In the genomic region with DNA sequence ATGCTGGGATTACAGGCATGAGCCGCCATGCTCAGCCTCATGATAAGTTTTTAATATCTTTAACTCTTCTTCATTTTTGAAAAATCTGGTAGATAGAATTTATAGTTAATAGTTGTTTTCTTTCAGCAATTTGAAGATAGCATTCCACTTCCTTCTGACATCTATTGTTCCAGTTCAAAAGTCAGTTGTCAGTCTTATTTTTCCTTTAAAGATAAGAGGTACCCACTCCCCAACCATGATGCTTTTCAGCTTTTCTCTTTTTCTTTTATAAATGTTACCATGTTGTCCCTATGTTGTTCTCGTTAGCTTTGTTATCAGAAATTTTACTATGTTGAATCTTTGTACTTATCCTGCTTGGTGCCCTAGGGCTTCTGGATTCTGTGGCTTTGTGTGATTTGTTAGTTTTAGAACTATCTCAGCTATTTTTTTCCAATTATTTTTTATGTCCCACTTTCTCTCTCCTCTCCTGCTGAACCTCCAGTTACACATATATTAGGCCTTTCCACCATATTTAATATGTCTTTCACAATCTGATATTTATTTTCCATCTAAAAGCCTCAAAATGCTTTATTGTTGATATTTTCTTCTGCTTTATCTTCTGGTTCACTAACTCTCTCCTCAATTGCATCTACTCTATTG, we compare ENCODE assay signal across 18 cellular contexts.
A peak's percentile ranks its signal among the peaks of the same experiment; 100 is the strongest.
DNase-seq lines count a peak whose midpoint lies in the region; ATAC-seq, FAIRE-seq and TF ChIP-seq lines count a peak whose summit lies in the region.
"Had no signal": no experiment of that assay in that cellular context is flagged by ENCODE, and none has a peak within 500 bp of the region (broad histone marks: within the 10 kb centered on the region; RNA-seq: fewer than 3 reads in every experiment).

No MANE protein-coding gene starts in this region.

- H3K9ac ChIP-seq in IMR-90 (ENCODE audit: low read depth, low read length): no peak overlapping the region
- H3K9ac ChIP-seq: KMS-11 had no signal

- no peak overlapping the region for H2AK5ac ChIP-seq in IMR-90 (ENCODE audit: low read depth, low read length)

- DNase-seq in NCI-H748 (lab: John Stamatoyannopoulos, UW; ENCODE audit: unreplicated experiment): peak; percentile 28
- DNase-seq in NCI-H748 treated with DMSO at 0.1 percent for 48 hours (lab: John Stamatoyannopoulos, UW): no peak
- peak; percentile 38 for DNase-seq in IMR-90
- no peak for DNase-seq in WTC11 (ENCODE audit: low spot score)
- DNase-seq in NCI-H446 (lab: John Stamatoyannopoulos, UW): no peak
- no peak for DNase-seq in G401 (ENCODE audit: low spot score)
- no peak for DNase-seq in GM10266 (ENCODE audit: extremely low spot score)
- DNase-seq: activated CD4-positive, alpha-beta T cell treated with anti-CD3 and anti-CD28 coated beads, Interleukin-2, amount 50 U/mL, for 4 hours; brain microvascular endothelial cell; effector memory CD4-positive, alpha-beta T cell; GOT3; left ventricle myocardium superior; NCI-H226; stimulated activated naive CD8-positive, alpha-beta T cell treated with anti-CD3 and anti-CD28 coated beads, Interleukin-15, Interleukin-2, amounts not matched to agents 100 U/mL and 50 U/mL, for 24 hours had no signal

- TF ChIP-seq CTCF in IMR-90 (conservative IDR thresholded peaks at IDR 0.05; ENCODE audit: low read depth, low read length): no peak
- no peak for TF ChIP-seq CTCF in WTC11 (IDR thresholded peaks at IDR 0.05)
- no peak for TF ChIP-seq CTCF in GM10266 (IDR thresholded peaks at IDR 0.05; ENCODE audit: control insufficient read depth, insufficient read depth, low read depth, missing control alignments)

- no peak overlapping the region for H2AK9ac ChIP-seq in IMR-90 (replicated peaks; ENCODE audit: low read depth, low read length, poor library complexity)

- no peak overlapping the region for H3K18ac ChIP-seq in IMR-90 (ENCODE audit: low read depth, low read length)

- no peaks in the 10 kb centered on the region for H3K9me1 ChIP-seq in IMR-90 (ENCODE audit: insufficient read depth, low read length)

- no peak overlapping the region for H3K27ac ChIP-seq in IMR-90 (ENCODE audit: insufficient read depth, low read length)
- H3K27ac ChIP-seq: brain microvascular endothelial cell, KMS-11, RWPE1 had no signal

- no peak overlapping the region for H3K23ac ChIP-seq in IMR-90 (ENCODE audit: low read depth, low read length)

- H3K36me3 Mint-ChIP-seq in WTC11: peaks cover 73% of the 10 kb centered on the region

- in situ Hi-C loops in IMR-90 (cut with MboI; ENCODE audit: low sequenced_read_pairs): no loop called here
- in situ Hi-C loops in G401 (cut with HindIII; ENCODE audit: low sequenced_read_pairs): no loop called here

- no peak overlapping the region for H4K5ac ChIP-seq in IMR-90 (ENCODE audit: low read depth, low read length)

- no peak overlapping the region for H4K91ac ChIP-seq in IMR-90 (ENCODE audit: insufficient read depth, low read depth, low read length)

- no CpG with 5 or more reads among the region's 2 CpGs for WGBS in IMR-90 (ENCODE audit: extremely low coverage in 2 of 2, insufficient read length in 1 of 2), 2 experiments

- no peak overlapping the region for H3K56ac ChIP-seq in IMR-90 (ENCODE audit: extremely low read depth, insufficient read depth, low read length)

- FAIRE-seq in islet of Langerhans (lab: Jason Lieb, UNC): peak; percentile 24

- H3K9me3 Mint-ChIP-seq in WTC11: peaks cover 40% of the 10 kb centered on the region

- no peaks in the 10 kb centered on the region for H4K20me1 ChIP-seq in IMR-90 (ENCODE audit: insufficient read depth, low read length)

- H3K27me3 ChIP-seq in IMR-90 (ENCODE audit: control insufficient read depth, insufficient read depth, low read length): no peaks in the 10 kb centered on the region
- H3K27me3 ChIP-seq: brain microvascular endothelial cell had no signal

- H3K9me3 ChIP-seq in IMR-90 (ENCODE audit: control insufficient read depth, insufficient read depth, low read length): peaks cover 13% of the 10 kb centered on the region

- H3K4ac ChIP-seq in IMR-90 (ENCODE audit: low read depth, low read length): no peak overlapping the region

- no peak overlapping the region for H2BK15ac ChIP-seq in IMR-90 (ENCODE audit: low read depth, low read length)

- no peak overlapping the region for H2AFZ ChIP-seq in IMR-90 (replicated peaks; ENCODE audit: low read length, poor library complexity)

- no peaks in the 10 kb centered on the region; the same call in 1 of the 2 replicates for H3K4me1 ChIP-seq in IMR-90 (ENCODE audit: control insufficient read depth, insufficient read depth, low read length)

- BruUV-seq in IMR-90 (replicated peaks; lab: Mats Ljungman, UMichigan): no TSS peak

- H3K27ac Mint-ChIP-seq in WTC11: no peak overlapping the region
- H3K27ac Mint-ChIP-seq: activated T-helper 2 cell treated with anti-CD3 and anti-CD28 coated beads, Interferon-gamma antibody, Interleukin-2, Interleukin-4, amounts not matched to agents 10 μg/mL and 5 μg/mL and 100 μg/mL, durations not matched to agents 14 hours and 24 hours and 36 hours had no signal

- CTCF ChIA-PET in IMR-90 (lab: Yijun Ruan, JAX): no interaction called here
- CTCF ChIA-PET in WTC11 (lab: Charles Lee): no interaction called here

- H3K4me1 Mint-ChIP-seq in WTC11: peaks cover 25% of the 10 kb centered on the region

- H4K8ac ChIP-seq in IMR-90 (ENCODE audit: low read depth in 2 of 2, low read length in 2 of 2): no peak overlapping the region

- no peak for TF ChIP-seq RAD21 in IMR-90 (IDR thresholded peaks at IDR 0.05; ENCODE audit: low read length)

- dilution Hi-C loops in IMR-90 (cut with HindIII; ENCODE audit: low sequenced_read_pairs, unreplicated experiment): no loop called here

- no peak overlapping the region for H3K4me3 ChIP-seq in IMR-90 (ENCODE audit: insufficient read depth, low read depth, low read length)

- H2BK5ac ChIP-seq in IMR-90 (ENCODE audit: low read depth, low read length, poor library complexity, severe bottlenecking): no peak overlapping the region

- no peak overlapping the region for H2BK20ac ChIP-seq in IMR-90 (ENCODE audit: low read depth, low read length)

- H2BK120ac ChIP-seq in IMR-90 (ENCODE audit: low read depth, low read length): no peak overlapping the region

- POLR2A ChIA-PET in IMR-90 (lab: Charles Lee; ENCODE audit: unreplicated experiment): no interaction called here
- POLR2A ChIA-PET in WTC11 (lab: Charles Lee): no interaction called here

- H3K36me3 ChIP-seq in IMR-90 (ENCODE audit: control insufficient read depth, insufficient read depth, low read length): 0 out of 2 replicates have a peak, but pooled peaks cover 1% of the 10 kb centered on the region
- H3K36me3 ChIP-seq: brain microvascular endothelial cell had no signal

- H3K4me3 Mint-ChIP-seq in WTC11: no peak overlapping the region

- no peaks in the 10 kb centered on the region for H3K27me3 Mint-ChIP-seq in WTC11 (ENCODE audit: low read depth)

- H3K4me2 ChIP-seq in IMR-90 (ENCODE audit: low read depth, low read length): no peak overlapping the region
- H3K4me2 ChIP-seq: KMS-11 had no signal

- intact Hi-C loops in IMR-90 (cut with micrococcal nuclease): no loop called here

- H3K79me1 ChIP-seq in IMR-90 (ENCODE audit: low read depth in 1 of 2, low read length in 2 of 2): peaks cover 16 to 23% of the 10 kb centered on the region in 2 experiments; a peak in 3 of 4 replicates

- H3K14ac ChIP-seq in IMR-90 (replicated peaks; ENCODE audit: low read depth, low read length): no peak overlapping the region

- ATAC-seq in IMR-90 (ENCODE audit: low read depth) (no peak), WTC11 (no peak)
- ATAC-seq: left ventricle myocardium superior; stimulated activated naive CD8-positive, alpha-beta T cell treated with anti-CD3 and anti-CD28 coated beads, Interleukin-15, Interleukin-2, amounts not matched to agents 100 U/mL and 50 U/mL, for 24 hours had no signal

- TF ChIP-seq POLR2A in IMR-90 (IDR thresholded peaks at IDR 0.05; ENCODE audit: low read depth, low read length): no peak

TF ChIP-seq in IMR-90, 13 proteins besides CTCF, POLR2A, EP300 and RAD21 (continues in another document):
- TF ChIP-seq RFX5 (IDR thresholded peaks at IDR 0.05; ENCODE audit: low read depth, low read length): no peak
- no peak for TF ChIP-seq ELK1 (IDR thresholded peaks at IDR 0.05; ENCODE audit: borderline replicate concordance, low read depth, low read length)
- no peak for TF ChIP-seq NFE2L2 (IDR thresholded peaks at IDR 0.05; ENCODE audit: low read depth, low read length)
- TF ChIP-seq CHD1 (IDR thresholded peaks at IDR 0.05; ENCODE audit: low read depth, low read length): no peak

TF ChIP-seq in WTC11, 78 proteins besides CTCF, POLR2A, EP300 and RAD21:
- TF ChIP-seq ZNF317 (CRISPR knock-in tag; IDR thresholded peaks at IDR 0.05; ENCODE audit: borderline replicate concordance, low read depth) (peak; percentile 98), HMGA2 (CRISPR knock-in tag; IDR thresholded peaks at IDR 0.05) (no peak)

Comparison
In these comparisons a context has a peak if more than half of its experiments do, and no peak if none do; other contexts are left out.
1. DNase-seq: peak in NCI-H748 (single experiment) and IMR-90 (single experiment); none in NCI-H748 treated with DMSO at 0.1 percent for 48 hours (single experiment), WTC11 (single experiment), NCI-H446 (0 of 2), G401 (single experiment) and GM10266 (single experiment).